Comparison of ENCODE assay signal across 20 cellular contexts in the genomic region with DNA sequence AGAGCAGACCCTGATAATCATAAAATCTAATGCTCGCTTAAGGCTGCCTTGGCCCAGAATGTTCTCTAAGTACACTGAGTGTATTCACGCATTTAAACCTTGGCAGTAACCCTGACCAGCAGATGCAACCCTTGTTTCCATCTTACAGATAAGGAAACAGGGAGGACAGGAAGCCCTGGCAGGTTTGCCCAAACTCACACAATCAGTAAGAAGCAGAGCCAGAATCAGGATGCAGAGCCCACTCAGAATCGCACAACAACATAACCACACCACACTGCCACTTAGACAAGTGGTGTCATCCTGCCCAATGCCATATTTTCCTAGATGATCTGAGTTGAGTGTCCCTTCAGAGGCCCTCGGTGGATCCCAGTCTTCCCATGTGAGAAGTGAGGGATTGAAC.
"Had no signal": no experiment of that assay in that cellular context is flagged by ENCODE, and none has a peak within 500 bp of the region (broad histone marks: within the 10 kb centered on the region; RNA-seq: fewer than 3 reads in every experiment).

No MANE protein-coding gene starts in this region.

- H3K27me3 ChIP-seq: foreskin keratinocyte, pancreas, right lobe of liver, suprapubic skin, thyroid gland had no signal

- DNase-seq: effector memory CD8-positive, alpha-beta T cell; foreskin keratinocyte; head of caudate nucleus; hippocampal formation; left colon; left ventricle myocardium superior; naive thymus-derived CD4-positive, alpha-beta T cell; pancreas; psoas muscle; retina; right lobe of liver; stimulated activated CD4-positive, alpha-beta T cell treated with anti-CD3 and anti-CD28 coated beads, Interleukin-4, amount 100 ng/mL, for 1 hour; stimulated activated CD8-positive, alpha-beta memory T cell treated with anti-CD3 and anti-CD28 coated beads, Interleukin-4, amount 100 ng/mL, for 48 hours; stimulated activated naive CD8-positive, alpha-beta T cell treated with anti-CD3 and anti-CD28 coated beads, Interleukin-15, Interleukin-2, amounts not matched to agents 100 U/mL and 50 U/mL, for 24 hours; thyroid gland had no signal

- H3K4me3 ChIP-seq: lung, pancreas, psoas muscle, right lobe of liver, suprapubic skin, thyroid gland had no signal

- ATAC-seq: effector memory CD8-positive, alpha-beta T cell; foreskin keratinocyte; left colon; left ventricle myocardium superior; naive thymus-derived CD4-positive, alpha-beta T cell; pancreas; psoas muscle; right lobe of liver; stimulated activated effector memory CD8-positive, alpha-beta T cell treated with anti-CD3 and anti-CD28 coated beads, Interleukin-12 subunit alpha, Interleukin-12 subunit beta, amount 100 ng/mL, for 72 hours; stimulated activated naive CD8-positive, alpha-beta T cell treated with anti-CD3 and anti-CD28 coated beads, Interleukin-15, Interleukin-2, amounts not matched to agents 100 U/mL and 50 U/mL, for 24 hours had no signal

- H3K4me3 Mint-ChIP-seq: dendritic cell treated with granulocyte-macrophage colony-stimulating factor and Interleukin-4, amounts not matched to agents 40 ng/mL and 50 ng/mL, for 4 days; effector memory CD8-positive, alpha-beta T cell; naive thymus-derived CD4-positive, alpha-beta T cell; stimulated activated effector memory CD8-positive, alpha-beta T cell treated with anti-CD3 and anti-CD28 coated beads, Interleukin-12 subunit alpha, Interleukin-12 subunit beta, amount 100 ng/mL, for 72 hours; type B pancreatic cell had no signal

- H3K9me3 ChIP-seq: pancreas, right lobe of liver, thyroid gland had no signal

- H3K36me3 ChIP-seq: pancreas, right lobe of liver, suprapubic skin, thyroid gland had no signal

- H3K9me3 Mint-ChIP-seq: stimulated activated effector memory CD8-positive, alpha-beta T cell treated with anti-CD3 and anti-CD28 coated beads, Interleukin-12 subunit alpha, Interleukin-12 subunit beta, amount 100 ng/mL, for 72 hours had no signal

- H3K27me3 Mint-ChIP-seq: type B pancreatic cell had no signal

- H3K4me1 ChIP-seq: foreskin keratinocyte, pancreas, psoas muscle, right lobe of liver, suprapubic skin had no signal

- H3K27ac ChIP-seq: foreskin keratinocyte, pancreas, psoas muscle, right lobe of liver, suprapubic skin, thyroid gland had no signal

- H3K4me1 Mint-ChIP-seq: naive thymus-derived CD4-positive, alpha-beta T cell; stimulated activated effector memory CD8-positive, alpha-beta T cell treated with anti-CD3 and anti-CD28 coated beads, Interleukin-12 subunit alpha, Interleukin-12 subunit beta, amount 100 ng/mL, for 72 hours had no signal

- H3K36me3 Mint-ChIP-seq: stimulated activated effector memory CD8-positive, alpha-beta T cell treated with anti-CD3 and anti-CD28 coated beads, Interleukin-12 subunit alpha, Interleukin-12 subunit beta, amount 100 ng/mL, for 72 hours had no signal

- H3K27ac Mint-ChIP-seq: dendritic cell treated with granulocyte-macrophage colony-stimulating factor and Interleukin-4, amounts not matched to agents 40 ng/mL and 50 ng/mL, for 4 days; effector memory CD8-positive, alpha-beta T cell; naive thymus-derived CD4-positive, alpha-beta T cell; stimulated activated effector memory CD8-positive, alpha-beta T cell treated with anti-CD3 and anti-CD28 coated beads, Interleukin-12 subunit alpha, Interleukin-12 subunit beta, amount 100 ng/mL, for 72 hours; type B pancreatic cell had no signal
